Comparison of ENCODE assay signal across 1 cellular context in genomic region chr11:67606477-67607295, GRCh38.
TF ChIP-seq lines count a peak whose summit lies in the region.

TSS of gene NDUFV1 (plus strand) at chr11:67606936. CDS start at chr11:67607005, 69 bp downstream.

TF ChIP-seq in K562, 482 proteins besides CTCF, POLR2A, EP300 and RAD21 (continued from another document and continues in another):
- TF ChIP-seq CCNT2 (IDR thresholded peaks at IDR 0.05; ENCODE audit: borderline replicate concordance, extremely low read depth, insufficient read length, low read depth, low read length), result peak; percentile 78
- TF ChIP-seq TOE1 (IDR thresholded peaks at IDR 0.05; ENCODE audit: borderline replicate concordance), result peak; percentile 58
- no peak for TF ChIP-seq TOE1 (CRISPR knock-in tag; IDR thresholded peaks at IDR 0.05; ENCODE audit: borderline replicate concordance, low read depth)
- TF ChIP-seq NR3C1 (CRISPR knock-in tag; IDR thresholded peaks at IDR 0.05), result no peak
- TF ChIP-seq SREBF1 (IDR thresholded peaks at IDR 0.05; ENCODE audit: borderline replicate concordance, low read depth, low read length), result no peak
- 0 out of 3 replicates have a peak, but pooled peaks of 1 of the 2 experiments have one; percentile 15 for TF ChIP-seq CBX3 (IDR thresholded peaks at IDR 0.05; ENCODE audit: borderline replicate concordance in 1 of 2, low read length in 2 of 2)
- peak; percentile 8 for TF ChIP-seq PRDM10 (IDR thresholded peaks at IDR 0.05; ENCODE audit: partially characterized antibody)
- no peak for TF ChIP-seq USF2 (CRISPR knock-in tag; IDR thresholded peaks at IDR 0.05)
- TF ChIP-seq GTF2E2 (tag; IDR thresholded peaks at IDR 0.05), result no peak
- TF ChIP-seq ETS1 (conservative IDR thresholded peaks at IDR 0.05; ENCODE audit: control insufficient read depth, low read depth, low read length), result peak; percentile 88
- peak; percentile 72 to 77 for TF ChIP-seq MLLT1 (IDR thresholded peaks at IDR 0.05)
- TF ChIP-seq ZNF263 (CRISPR knock-in tag; IDR thresholded peaks at IDR 0.05; ENCODE audit: borderline replicate concordance), result peak; percentile 93
- no peak for TF ChIP-seq ADNP (tag; IDR thresholded peaks at IDR 0.05)
- TF ChIP-seq TGIF2 (CRISPR knock-in tag; IDR thresholded peaks at IDR 0.05), result peak; percentile 58; the same call in 1 of the 2 replicates
- TF ChIP-seq NKRF (IDR thresholded peaks at IDR 0.05; ENCODE audit: borderline replicate concordance), result peak; percentile 95
- TF ChIP-seq ARID3B (CRISPR knock-in tag; IDR thresholded peaks at IDR 0.05; ENCODE audit: borderline replicate concordance), result no peak
- TF ChIP-seq CTBP1 (IDR thresholded peaks at IDR 0.05; ENCODE audit: borderline replicate concordance), result peak; percentile 81
- peak; percentile 54 to 64; a peak in 2 of 4 replicates for TF ChIP-seq FOXK2 (conservative IDR thresholded peaks at IDR 0.05 in 1 of 2, IDR thresholded peaks at IDR 0.05 in 1 of 2; ENCODE audit: low read depth in 2 of 2)
- TF ChIP-seq NCOA4 (IDR thresholded peaks at IDR 0.05; ENCODE audit: partially characterized antibody), result no peak
- TF ChIP-seq AFF4 (CRISPR knock-in tag; IDR thresholded peaks at IDR 0.05), result peak; percentile 42; the same call in 1 of the 2 replicates
- no peak for TF ChIP-seq MCM5 (IDR thresholded peaks at IDR 0.05; ENCODE audit: low read depth)
- TF ChIP-seq MAFF (IDR thresholded peaks at IDR 0.05; ENCODE audit: low read length), result no peak
- TF ChIP-seq ESRRA (IDR thresholded peaks at IDR 0.05; ENCODE audit: borderline replicate concordance, low read depth), result peak; percentile 96
- TF ChIP-seq SRF (CRISPR knock-in tag; IDR thresholded peaks at IDR 0.05), result peak in 1 of 2 experiments; percentile 58; a peak in 1 of 4 replicates
- TF ChIP-seq ATF1 (CRISPR knock-in tag; IDR thresholded peaks at IDR 0.05), result peak; percentile 98
- peak; percentile 99 for TF ChIP-seq ATF1 (tag; IDR thresholded peaks at IDR 0.05)
- peak; percentile 68; the same call in 1 of the 2 replicates for TF ChIP-seq MTA3 (IDR thresholded peaks at IDR 0.05; ENCODE audit: borderline replicate concordance)
- no peak for TF ChIP-seq SREBF2 (CRISPR knock-in tag; IDR thresholded peaks at IDR 0.05)
- TF ChIP-seq RBM25 (IDR thresholded peaks at IDR 0.05; ENCODE audit: low read depth, low read length, severe bottlenecking), result no peak
- peak; percentile 88 for TF ChIP-seq RBFOX2 (IDR thresholded peaks at IDR 0.05; ENCODE audit: low read depth, low read length)
- no peak for TF ChIP-seq NFIX (CRISPR knock-in tag; IDR thresholded peaks at IDR 0.05; ENCODE audit: low read depth)
- peak; percentile 86 for TF ChIP-seq E2F8 (IDR thresholded peaks at IDR 0.05; ENCODE audit: low read depth, partially characterized antibody)
- no peak for TF ChIP-seq MCM7 (IDR thresholded peaks at IDR 0.05)
- TF ChIP-seq CBX8 (IDR thresholded peaks at IDR 0.05; ENCODE audit: borderline replicate concordance, extremely low read depth, low read depth, low read length, poor library complexity, severe bottlenecking), result no peak
- peak; percentile 26 to 49 for TF ChIP-seq E2F6 (IDR thresholded peaks at IDR 0.05; ENCODE audit: borderline replicate concordance in 1 of 2, extremely low read depth in 1 of 2, insufficient read depth in 1 of 2, insufficient read length in 1 of 2, low read depth in 1 of 2, low read length in 1 of 2, poor library complexity in 1 of 2, severe bottlenecking in 1 of 2)
